ENCODE assay signal across 23 cellular contexts in genomic region chr5:59178482-59178881, GRCh38.
DNase-seq lines count a peak whose midpoint lies in the region; ATAC-seq and TF ChIP-seq lines count a peak whose summit lies in the region.
"Had no signal": no experiment of that assay in that cellular context is flagged by ENCODE, and none has a peak within 500 bp of the region (broad histone marks: within the 10 kb centered on the region; RNA-seq: fewer than 3 reads in every experiment).

No MANE protein-coding gene starts in this region.

- H3K36me3 ChIP-seq in MM.1S (replicated peaks; ENCODE audit: insufficient read depth, low read length) (no peaks in the 10 kb centered on the region), smooth muscle cell (ENCODE audit: low read depth) (no peaks in the 10 kb centered on the region)
- H3K36me3 ChIP-seq: upper lobe of right lung had no signal

- POLR2A ChIA-PET in activated naive CD8-positive, alpha-beta T cell treated with anti-CD3 and anti-CD28 coated beads, Interleukin-2, amount 10 ng/mL, durations not matched to agents 7 days and 5 days (lab: Charles Lee), result interaction anchor here (1.3 kb wide), 1 partner anchor 139 kb away, joined by 3 read pairs; no protein-coding TSS in a partner anchor

- peaks cover 22% of the 10 kb centered on the region for H3K4me1 Mint-ChIP-seq in activated naive CD8-positive, alpha-beta T cell treated with anti-CD3 and anti-CD28 coated beads, Interleukin-2, amount 10 ng/mL, durations not matched to agents 7 days and 5 days
- peaks cover 11% of the 10 kb centered on the region for H3K4me1 Mint-ChIP-seq in activated naive CD8-positive, alpha-beta T cell treated with anti-CD3 and anti-CD28 coated beads for 36 hours

- peak overlapping the region; percentile 6; the same call in 1 of the 2 replicates for H2AFZ ChIP-seq in MM.1S (ENCODE audit: low read length)
- no peak overlapping the region for H2AFZ ChIP-seq in smooth muscle cell (ENCODE audit: low read depth)

- H3K4me3 Mint-ChIP-seq in activated naive CD8-positive, alpha-beta T cell treated with anti-CD3 and anti-CD28 coated beads, Interleukin-2, amount 10 ng/mL, durations not matched to agents 7 days and 5 days, result no peak overlapping the region
- no peak overlapping the region for H3K4me3 Mint-ChIP-seq in activated naive CD8-positive, alpha-beta T cell treated with anti-CD3 and anti-CD28 coated beads for 36 hours
- H3K4me3 Mint-ChIP-seq: stimulated activated naive CD8-positive, alpha-beta T cell treated with anti-CD3 and anti-CD28 coated beads, Interleukin-15, Interleukin-2, amounts not matched to agents 100 ng/mL and 50 ng/mL, for 24 hours had no signal

- peaks cover 10% of the 10 kb centered on the region for H3K27me3 Mint-ChIP-seq in activated naive CD8-positive, alpha-beta T cell treated with anti-CD3 and anti-CD28 coated beads, Interleukin-2, amount 10 ng/mL, durations not matched to agents 7 days and 5 days
- no peaks in the 10 kb centered on the region for H3K27me3 Mint-ChIP-seq in activated naive CD8-positive, alpha-beta T cell treated with anti-CD3 and anti-CD28 coated beads for 36 hours
- H3K27me3 Mint-ChIP-seq: stimulated activated naive CD8-positive, alpha-beta T cell treated with anti-CD3 and anti-CD28 coated beads, Interleukin-15, Interleukin-2, amounts not matched to agents 100 ng/mL and 50 ng/mL, for 24 hours had no signal

- ATAC-seq in activated naive CD8-positive, alpha-beta T cell treated with anti-CD3 and anti-CD28 coated beads, Interleukin-2, amount 10 ng/mL, durations not matched to agents 7 days and 5 days (ENCODE audit: low read depth), result no peak
- ATAC-seq in GM21529 (IDR thresholded peaks at IDR 0.05; ENCODE audit: unreplicated experiment), result peak; percentile 19
- ATAC-seq in esophagus mucosa, result no peak
- ATAC-seq: left ventricle myocardium superior, mucosa of descending colon, sciatic nerve, upper lobe of right lung had no signal

- H3K27ac Mint-ChIP-seq in activated naive CD8-positive, alpha-beta T cell treated with anti-CD3 and anti-CD28 coated beads, Interleukin-2, amount 10 ng/mL, durations not matched to agents 7 days and 5 days, result peak overlapping the region; percentile 79
- no peak overlapping the region for H3K27ac Mint-ChIP-seq in activated naive CD8-positive, alpha-beta T cell treated with anti-CD3 and anti-CD28 coated beads for 36 hours
- H3K27ac Mint-ChIP-seq: stimulated activated naive CD8-positive, alpha-beta T cell treated with anti-CD3 and anti-CD28 coated beads, Interleukin-15, Interleukin-2, amounts not matched to agents 100 ng/mL and 50 ng/mL, for 24 hours had no signal

- no peak for DNase-seq in activated naive CD8-positive, alpha-beta T cell treated with anti-CD3 and anti-CD28 coated beads, Interleukin-2, amount 10 ng/mL, durations not matched to agents 7 days and 5 days
- DNase-seq in activated naive CD8-positive, alpha-beta T cell treated with anti-CD3 and anti-CD28 coated beads for 36 hours, result no peak
- peak; percentile 59 for DNase-seq in MM.1S
- no peak for DNase-seq in NCI-H2107 (lab: John Stamatoyannopoulos, UW)
- DNase-seq in smooth muscle cell (lab: John Stamatoyannopoulos, UW; ENCODE audit: unreplicated experiment), result no peak
- DNase-seq: activated effector memory CD4-positive, alpha-beta T cell treated with Interleukin-2 at 50 U/mL for 16 hours; central memory CD4-positive, alpha-beta T cell; effector CD4-positive, alpha-beta T cell; HCEC 1CT; head of caudate nucleus; left ventricle myocardium superior; mucosa of descending colon; NCI-H1417; NCI-H526 treated with DMSO at 0.1 percent for 48 hours; nucleus accumbens; OCI-M1; SHP77; stimulated activated CD4-positive, alpha-beta T cell treated with anti-CD3 and anti-CD28 coated beads, Interleukin-1b, Interleukin-23, amount 100 ng/mL, for 48 hours; upper lobe of right lung had no signal

- H3F3A ChIP-seq in MM.1S (ENCODE audit: insufficient read depth, low read length) (peaks cover 3% of the 10 kb centered on the region; the same call in 1 of the 2 replicates), smooth muscle cell (ENCODE audit: low read depth) (no peaks in the 10 kb centered on the region)

- H3K27me3 ChIP-seq in MM.1S (replicated peaks; ENCODE audit: insufficient read depth, low read length) (no peaks in the 10 kb centered on the region), smooth muscle cell (ENCODE audit: low read depth) (no peaks in the 10 kb centered on the region)
- H3K27me3 ChIP-seq: upper lobe of right lung had no signal

- H3K9me3 ChIP-seq in MM.1S (replicated peaks; ENCODE audit: insufficient read depth, low read length) (no peaks in the 10 kb centered on the region), smooth muscle cell (replicated peaks; ENCODE audit: low read depth) (no peaks in the 10 kb centered on the region)
- H3K9me3 ChIP-seq: mucosa of descending colon, upper lobe of right lung had no signal

- no peak for TF ChIP-seq CTCF in MM.1S (IDR thresholded peaks at IDR 0.05; ENCODE audit: low read length)
- no peak for TF ChIP-seq CTCF in smooth muscle cell (IDR thresholded peaks at IDR 0.05; ENCODE audit: borderline replicate concordance, insufficient read depth, poor library complexity, severe bottlenecking)

- H3K4me3 ChIP-seq in MM.1S (ENCODE audit: low read length), result no peak overlapping the region
- no peak overlapping the region for H3K4me3 ChIP-seq in smooth muscle cell
- H3K4me3 ChIP-seq: mucosa of descending colon, upper lobe of right lung had no signal

- H3K9ac ChIP-seq in MM.1S (ENCODE audit: low read length) (no peak overlapping the region), smooth muscle cell (ENCODE audit: low read depth) (no peak overlapping the region)

- H3K36me3 Mint-ChIP-seq in activated naive CD8-positive, alpha-beta T cell treated with anti-CD3 and anti-CD28 coated beads, Interleukin-2, amount 10 ng/mL, durations not matched to agents 7 days and 5 days, result no peaks in the 10 kb centered on the region
- no peaks in the 10 kb centered on the region for H3K36me3 Mint-ChIP-seq in activated naive CD8-positive, alpha-beta T cell treated with anti-CD3 and anti-CD28 coated beads for 36 hours

- H3K79me2 ChIP-seq in MM.1S (ENCODE audit: low read length) (no peaks in the 10 kb centered on the region), smooth muscle cell (ENCODE audit: low read depth) (no peaks in the 10 kb centered on the region)

- H3K9me3 Mint-ChIP-seq in activated naive CD8-positive, alpha-beta T cell treated with anti-CD3 and anti-CD28 coated beads, Interleukin-2, amount 10 ng/mL, durations not matched to agents 7 days and 5 days, result no peaks in the 10 kb centered on the region
- no peaks in the 10 kb centered on the region for H3K9me3 Mint-ChIP-seq in activated naive CD8-positive, alpha-beta T cell treated with anti-CD3 and anti-CD28 coated beads for 36 hours
- H3K9me3 Mint-ChIP-seq: stimulated activated naive CD8-positive, alpha-beta T cell treated with anti-CD3 and anti-CD28 coated beads, Interleukin-15, Interleukin-2, amounts not matched to agents 100 ng/mL and 50 ng/mL, for 24 hours had no signal

- no peaks in the 10 kb centered on the region for H3K9me2 ChIP-seq in MM.1S (replicated peaks; ENCODE audit: insufficient read depth, low read length)

- WGBS in smooth muscle cell (ENCODE audit: low lambda C conversion rate), result 93% methylated on average over 1 of the region's 1 CpG

- H3K4me1 ChIP-seq in MM.1S (ENCODE audit: low read length) (peaks cover 18% of the 10 kb centered on the region), smooth muscle cell (ENCODE audit: low read depth) (no peaks in the 10 kb centered on the region)
- H3K4me1 ChIP-seq: upper lobe of right lung had no signal

- H3K4me2 ChIP-seq in MM.1S (ENCODE audit: low read depth, low read length) (peak overlapping the region; percentile 8; the same call in 1 of the 2 replicates), smooth muscle cell (no peak overlapping the region)

- H4K20me1 ChIP-seq in MM.1S (ENCODE audit: insufficient read depth, low read length) (no peaks in the 10 kb centered on the region), smooth muscle cell (ENCODE audit: low read depth) (no peaks in the 10 kb centered on the region)

- H3K27ac ChIP-seq in MM.1S (ENCODE audit: low read length) (peak overlapping the region; percentile 40; the same call in 1 of the 2 replicates), smooth muscle cell (ENCODE audit: low read depth) (no peak overlapping the region)
- H3K27ac ChIP-seq: upper lobe of right lung had no signal
